ENCODE assay signal across 8 cellular contexts in the genomic region with DNA sequence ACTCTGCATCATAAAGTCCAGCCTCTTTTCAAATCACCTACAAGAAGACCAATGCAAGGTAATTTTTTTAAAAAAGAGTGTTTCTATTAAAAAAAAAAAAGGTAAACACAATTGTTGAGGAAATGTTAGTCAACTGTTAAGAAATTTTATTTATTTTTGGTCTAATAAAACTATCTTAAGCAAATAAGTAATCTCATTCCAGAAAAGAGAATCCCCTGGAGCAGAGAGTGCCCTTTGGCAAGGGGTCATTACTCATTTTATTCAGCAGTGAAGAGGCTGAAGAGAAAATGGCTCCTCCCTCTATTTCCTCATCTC.
A peak's percentile ranks its signal among the peaks of the same experiment; 100 is the strongest.
DNase-seq lines count a peak whose midpoint lies in the region; ATAC-seq and TF ChIP-seq lines count a peak whose summit lies in the region.

No MANE protein-coding gene starts in this region.

- H3K9me2 ChIP-seq in OCI-LY1 (ENCODE audit: low read depth, low read length), result no peaks in the 10 kb centered on the region

- TF ChIP-seq CTCF in OCI-LY1 (IDR thresholded peaks at IDR 0.05; ENCODE audit: low read length), result no peak
- TF ChIP-seq CTCF in ascending aorta (IDR thresholded peaks at IDR 0.05), result no peak
- TF ChIP-seq CTCF in glutamatergic neuron (IDR thresholded peaks at IDR 0.05; ENCODE audit: partially characterized antibody, unreplicated experiment), result no peak

- H3K9me3 ChIP-seq in OCI-LY1 (ENCODE audit: low read length), result no peaks in the 10 kb centered on the region
- H3K9me3 ChIP-seq in thymus (ENCODE audit: control insufficient read depth), result no peaks in the 10 kb centered on the region
- H3K9me3 ChIP-seq in ascending aorta, result no peaks in the 10 kb centered on the region

- H3K36me3 Mint-ChIP-seq in activated T-cell treated with anti-CD3 and anti-CD28 coated beads, Interleukin-2, amount 50 U/mL, for 72 hours (ENCODE audit: insufficient read depth in 2 of 2), result peaks cover 13 to 23% of the 10 kb centered on the region in 2 donors
- H3K36me3 Mint-ChIP-seq in glutamatergic neuron (ENCODE audit: unreplicated experiment), result no peaks in the 10 kb centered on the region

- H3K27me3 ChIP-seq in OCI-LY1 (ENCODE audit: insufficient read depth, low read length) (no peaks in the 10 kb centered on the region), thymus (ENCODE audit: control insufficient read depth, insufficient read depth) (no peaks in the 10 kb centered on the region), ascending aorta (no peaks in the 10 kb centered on the region)

- H3K27ac ChIP-seq in OCI-LY1 (ENCODE audit: low read depth, low read length, poor library complexity, severe bottlenecking), result peak overlapping the region; percentile 97
- H3K27ac ChIP-seq in epithelial cell of prostate, result peak overlapping the region; percentile 98
- peak overlapping the region; percentile 19 for H3K27ac ChIP-seq in thymus (ENCODE audit: low read depth)
- H3K27ac ChIP-seq in ascending aorta, result no peak overlapping the region

- peak overlapping the region; percentile 93 for H3K27ac Mint-ChIP-seq in activated T-cell treated with anti-CD3 and anti-CD28 coated beads, Interleukin-2, amount 50 U/mL, for 72 hours
- H3K27ac Mint-ChIP-seq in glutamatergic neuron (ENCODE audit: unreplicated experiment), result no peak overlapping the region

- DNase-seq in activated T-cell treated with anti-CD3 and anti-CD28 coated beads, Interleukin-2, amount 50 U/mL, for 72 hours, result no peak
- DNase-seq in activated T-cell treated with anti-CD3 and anti-CD28 coated beads for 4 hours, result no peak
- no peak for DNase-seq in epithelial cell of prostate (ENCODE audit: low read depth, low spot score)
- no peak for DNase-seq in ascending aorta (ENCODE audit: low spot score in 2 of 2)
- DNase-seq in glutamatergic neuron, result no peak

- peaks cover 30% of the 10 kb centered on the region for H3K4me1 Mint-ChIP-seq in activated T-cell treated with anti-CD3 and anti-CD28 coated beads, Interleukin-2, amount 50 U/mL, for 72 hours (ENCODE audit: low read depth)
- H3K4me1 Mint-ChIP-seq in glutamatergic neuron (ENCODE audit: low read depth, unreplicated experiment), result peaks cover 4% of the 10 kb centered on the region

- no peaks in the 10 kb centered on the region for H4K20me1 ChIP-seq in OCI-LY1 (ENCODE audit: insufficient read depth, low read length)

- peak overlapping the region; percentile 57 for H3K9ac ChIP-seq in OCI-LY1 (ENCODE audit: low read length)

- H3K4me1 ChIP-seq in OCI-LY1 (ENCODE audit: insufficient read depth, low read length, severe bottlenecking) (peaks cover 45% of the 10 kb centered on the region), thymus (ENCODE audit: control insufficient read depth, insufficient read depth, low read length) (peaks cover 14% of the 10 kb centered on the region), ascending aorta (no peaks in the 10 kb centered on the region)

- no peak overlapping the region for H2AFZ ChIP-seq in OCI-LY1 (ENCODE audit: low read length)

- peaks cover 18% of the 10 kb centered on the region for H3F3A ChIP-seq in OCI-LY1 (ENCODE audit: insufficient read depth, low read length)

- peaks cover 85% of the 10 kb centered on the region for H3K36me3 ChIP-seq in OCI-LY1 (ENCODE audit: insufficient read depth, low read length)
- no peaks in the 10 kb centered on the region for H3K36me3 ChIP-seq in thymus (ENCODE audit: control insufficient read depth, insufficient read depth)
- H3K36me3 ChIP-seq in ascending aorta, result no peaks in the 10 kb centered on the region

- H3K4me3 ChIP-seq in OCI-LY1 (ENCODE audit: low read depth, low read length, poor library complexity, severe bottlenecking), result no peak overlapping the region
- H3K4me3 ChIP-seq in thymus (ENCODE audit: low read length), result peak overlapping the region; percentile 33
- H3K4me3 ChIP-seq in ascending aorta, result no peak overlapping the region

- intact Hi-C loops in ascending aorta (cut with DNase I), result loop anchor here (1.0 to 5.0 kb wide), 2 partner anchors 162 to 250 kb away; a partner anchor contains a TSS

- peak overlapping the region; percentile 45 for H3K4me2 ChIP-seq in OCI-LY1 (ENCODE audit: low read length)

- H3K4me3 Mint-ChIP-seq in activated T-cell treated with anti-CD3 and anti-CD28 coated beads, Interleukin-2, amount 50 U/mL, for 72 hours, result peak overlapping the region; percentile 68 to 86
- H3K4me3 Mint-ChIP-seq in glutamatergic neuron (ENCODE audit: unreplicated experiment), result no peak overlapping the region

- no peak for ATAC-seq in activated T-cell treated with anti-CD3 and anti-CD28 coated beads, Interleukin-2, amount 50 U/mL, for 72 hours (replicated peaks in 1 of 2)
- ATAC-seq in HG02973 (IDR thresholded peaks at IDR 0.05; ENCODE audit: unreplicated experiment), result no peak

- no peaks in the 10 kb centered on the region for H3K9me3 Mint-ChIP-seq in activated T-cell treated with anti-CD3 and anti-CD28 coated beads, Interleukin-2, amount 50 U/mL, for 72 hours
- peaks cover 5% of the 10 kb centered on the region for H3K9me3 Mint-ChIP-seq in glutamatergic neuron (ENCODE audit: unreplicated experiment)

- no peaks in the 10 kb centered on the region for H3K79me2 ChIP-seq in OCI-LY1 (ENCODE audit: insufficient read depth, low read length)

- H3K27me3 Mint-ChIP-seq in activated T-cell treated with anti-CD3 and anti-CD28 coated beads, Interleukin-2, amount 50 U/mL, for 72 hours (ENCODE audit: low read depth), result no peaks in the 10 kb centered on the region
- H3K27me3 Mint-ChIP-seq in glutamatergic neuron (ENCODE audit: unreplicated experiment), result no peaks in the 10 kb centered on the region

Comparison
In these comparisons a context has a peak if more than half of its experiments do, and no peak if none do; other contexts are left out.
1. H3K27ac ChIP-seq: peak in OCI-LY1 (single experiment), epithelial cell of prostate (single experiment) and thymus (single experiment); none in ascending aorta (0 of 2).